Comparison of ENCODE assay signal across 8 cellular contexts in genomic region chr11:117144477-117145392, GRCh38. TPM values are rescaled to one million over a fixed set of nuclear protein-coding genes. Genes with fewer than 3 reads are reported as not detected.
A peak's percentile ranks its signal among the peaks of the same experiment; 100 is the strongest.
DNase-seq lines count a peak whose midpoint lies in the region; ATAC-seq and TF ChIP-seq lines count a peak whose summit lies in the region.

No MANE protein-coding gene starts in this region.

- ATAC-seq in HCT116 = peak; percentile 71
- peak; percentile 79 for ATAC-seq in left colon

- BruUV-seq in HCT116 (replicated peaks; lab: Mats Ljungman, UMichigan) = TSS peak; percentile 61

- peak; percentile 62 for DNase-seq in NCI-H345 (lab: John Stamatoyannopoulos, UW)
- DNase-seq in NCI-H345 treated with DMSO at 0.1 percent for 48 hours (lab: John Stamatoyannopoulos, UW; ENCODE audit: unreplicated experiment) = no peak
- no peak for DNase-seq in HCT116 (ENCODE audit: low read depth, low spot score)
- peak; percentile 58 for DNase-seq in LHCN-M2 (ENCODE audit: low read depth)
- peak; percentile 27 for DNase-seq in WERI-Rb-1
- DNase-seq in dermis blood vessel endothelial cell = peak; percentile 79
- peak; percentile 56 to 70 for DNase-seq in left colon
- peak; percentile 8 for DNase-seq in stimulated activated CD4-positive, alpha-beta T cell treated with anti-CD3 and anti-CD28 coated beads, Interleukin-4, amount 100 ng/mL, for 1 hour

- RAD21 ChIA-PET in HCT116 (lab: Charles Lee; ENCODE audit: low non-redundant PET in 1 of 2, low total read pairs in 2 of 2, uncharacterized antibody in 2 of 2, unreplicated experiment in 2 of 2) = interaction anchor here in 1 of 2 experiments (0.6 kb wide), 1 partner anchor 18 kb away, joined by 3 read pairs; no protein-coding TSS in a partner anchor

- no peak overlapping the region for H2AFZ ChIP-seq in HCT116 (ENCODE audit: low read depth, low read length, poor library complexity, severe bottlenecking)

- H4K20me1 ChIP-seq in HCT116 (ENCODE audit: insufficient read depth) = peaks cover 23% of the 10 kb centered on the region

- POLR2A ChIA-PET in HCT116 (lab: Charles Lee) = interaction anchor here (0.7 to 1.7 kb wide), 6 partner anchors 11 to 406 kb away, joined by 3 to 9 read pairs (median 6); partner anchors contain the start of gene SIDT2

- H3K36me3 ChIP-seq in HCT116 (ENCODE audit: control insufficient read depth in 1 of 2, insufficient read depth in 2 of 2, low read length in 2 of 2) (peaks cover 5 to 14% of the 10 kb centered on the region in 2 experiments), WERI-Rb-1 (peaks cover 32% of the 10 kb centered on the region)

- H3K9me3 ChIP-seq in HCT116 (ENCODE audit: control insufficient read depth in 1 of 2, insufficient read depth in 1 of 2, low read depth in 1 of 2, low read length in 2 of 2) (no peaks in the 10 kb centered on the region), WERI-Rb-1 (ENCODE audit: severe bottlenecking) (no peaks in the 10 kb centered on the region)

- CTCF ChIA-PET in HCT116 (lab: Charles Lee) = interaction anchor here (0.7 to 1.7 kb wide), 4 partner anchors 17 to 402 kb away, joined by 3 to 6 read pairs (median 3); partner anchors contain the start of gene APOA5

- no peaks in the 10 kb centered on the region for H3K9me2 ChIP-seq in HCT116 (ENCODE audit: insufficient read depth)

- peak overlapping the region; percentile 88 for H3K4me2 ChIP-seq in HCT116 (ENCODE audit: low read length)

- H3K27ac ChIP-seq in HCT116 (ENCODE audit: low read depth, low read length) (peak overlapping the region; percentile 62), WERI-Rb-1 (peak overlapping the region; percentile 94)

- TF ChIP-seq RAD21 in HCT116 (IDR thresholded peaks at IDR 0.05; ENCODE audit: low read depth) = no peak

- H3K4me3 ChIP-seq in HCT116 (replicated peaks in 1 of 2; ENCODE audit: low read depth in 1 of 2, low read length in 2 of 2) (peak overlapping the region; percentile 71 to 93), WERI-Rb-1 (ENCODE audit: low read depth, low read length) (peak overlapping the region; percentile 95)

- intact Hi-C loops in HCT116 (cut with micrococcal nuclease) (no loop called here), left colon (cut with DNase I, micrococcal nuclease) (no loop called here)

- peaks cover 7 to 23% of the 10 kb centered on the region in 2 experiments for H3K4me1 ChIP-seq in HCT116 (ENCODE audit: control insufficient read depth in 1 of 2, insufficient read depth in 2 of 2, low read length in 2 of 2)

- TF ChIP-seq CTCF in HCT116 (IDR thresholded peaks at IDR 0.05 in 2 of 3, conservative IDR thresholded peaks at IDR 0.05 in 1 of 3; ENCODE audit: borderline replicate concordance in 1 of 3, insufficient read depth in 1 of 3, low read depth in 2 of 3, low read length in 2 of 3) (no peak), WERI-Rb-1 (IDR thresholded peaks at IDR 0.05; ENCODE audit: low read depth, low read length) (no peak)

- no peaks in the 10 kb centered on the region for H3K27me3 ChIP-seq in HCT116 (ENCODE audit: insufficient read depth, low read length)
- no peaks in the 10 kb centered on the region for H3K27me3 ChIP-seq in WERI-Rb-1 (ENCODE audit: insufficient read depth, low read depth, severe bottlenecking)

- peak overlapping the region; percentile 71 for H3K9ac ChIP-seq in HCT116 (ENCODE audit: low read length)

- no peak for TF ChIP-seq POLR2A in HCT116 (IDR thresholded peaks at IDR 0.05; ENCODE audit: borderline replicate concordance, extremely low read depth, insufficient read depth, insufficient read length)

- H3K79me2 ChIP-seq in HCT116 (ENCODE audit: insufficient read depth, low read length) = peaks cover 53% of the 10 kb centered on the region

TF ChIP-seq in HCT116, 20 proteins besides CTCF, POLR2A, EP300 and RAD21:
- TF ChIP-seq ELF1 (IDR thresholded peaks at IDR 0.05; ENCODE audit: borderline replicate concordance, low read depth) = no peak
- TF ChIP-seq FOSL1 (IDR thresholded peaks at IDR 0.05; ENCODE audit: low read depth) = peak; percentile 36; the same call in 1 of the 2 replicates
- no peak for TF ChIP-seq YY1 (IDR thresholded peaks at IDR 0.05; ENCODE audit: extremely low read depth, insufficient replicate concordance, low read depth, low read length)
- peak; percentile 90 for TF ChIP-seq ZFX (IDR thresholded peaks at IDR 0.05)

RNA-seq across cellular contexts. Expression of gene PAFAH1B2, which starts 0.6 kb away (rescaled TPM):
- 154 TPM for total RNA-seq in HCT116 (2021; ENCODE audit: unreplicated experiment)
- polyA plus RNA-seq in HCT116 (2012) = 40.3 and 47.9 TPM in 2 replicates
- 108 and 117 TPM in 2 replicates for total RNA-seq in LHCN-M2 (2014; rRNA removed)
- polyA plus RNA-seq in LHCN-M2 (2012) = 30.3 TPM
- 231 and 325 TPM in 2 replicates for total RNA-seq in dermis blood vessel endothelial cell
- total RNA-seq in left colon = 10 to 100 TPM; 74.0 to 75.5 TPM

RNA-seq across cellular contexts. Expression of gene SIDT2, which starts 33.8 kb away (rescaled TPM):
- total RNA-seq in HCT116 (2021; ENCODE audit: unreplicated experiment) (37.0 TPM), LHCN-M2 (2014; rRNA removed) (18.3 and 18.7 TPM in 2 replicates), dermis blood vessel endothelial cell (10.4 and 19.5 TPM in 2 replicates), left colon (10 to 100 TPM; 70.9 to 79.1 TPM)
- 22.3 and 26.2 TPM in 2 replicates for polyA plus RNA-seq in HCT116 (2012)
- polyA plus RNA-seq in LHCN-M2 (2012) = 36.2 TPM

RNA-seq across cellular contexts. Expression of gene SIK3, which starts 46.5 kb away (rescaled TPM):
- total RNA-seq in HCT116 (2021; ENCODE audit: unreplicated experiment) = 21.0 TPM
- polyA plus RNA-seq in HCT116 (2012) = 14.4 and 14.7 TPM in 2 replicates
- total RNA-seq in LHCN-M2 (2014; rRNA removed) = 11.4 and 12.2 TPM in 2 replicates
- 7.0 TPM for polyA plus RNA-seq in LHCN-M2 (2012)
- 12.9 and 16.7 TPM in 2 replicates for total RNA-seq in dermis blood vessel endothelial cell
- 10 to 100 TPM; 35.3 to 39.0 TPM for total RNA-seq in left colon

RNA-seq across cellular contexts. Expression of gene TAGLN, which starts 54.4 kb away (rescaled TPM):
- total RNA-seq in HCT116 (2021; ENCODE audit: unreplicated experiment) (10.0 TPM), LHCN-M2 (2014; rRNA removed) (486 and 622 TPM in 2 replicates), dermis blood vessel endothelial cell (11.4 and 31.3 TPM in 2 replicates), left colon (100 to 1,000 TPM in 1 of 2 donors, 10 to 100 TPM in 1; 64.6 to 747 TPM)
- 15.2 and 16.1 TPM in 2 replicates for polyA plus RNA-seq in HCT116 (2012)
- polyA plus RNA-seq in LHCN-M2 (2012) = 2,460 TPM

Comparison
In these comparisons a context has a peak if more than half of its experiments do, and no peak if none do; other contexts are left out.
1. DNase-seq: peak in NCI-H345 (single experiment), LHCN-M2 (single experiment), WERI-Rb-1 (single experiment), dermis blood vessel endothelial cell (single experiment), left colon (2 of 2) and stimulated activated CD4-positive, alpha-beta T cell treated with anti-CD3 and anti-CD28 coated beads, Interleukin-4, amount 100 ng/mL, for 1 hour (single experiment); none in NCI-H345 treated with DMSO at 0.1 percent for 48 hours (single experiment) and HCT116 (single experiment).